Comparison of ENCODE assay signal across 1 cellular context in the genomic region with DNA sequence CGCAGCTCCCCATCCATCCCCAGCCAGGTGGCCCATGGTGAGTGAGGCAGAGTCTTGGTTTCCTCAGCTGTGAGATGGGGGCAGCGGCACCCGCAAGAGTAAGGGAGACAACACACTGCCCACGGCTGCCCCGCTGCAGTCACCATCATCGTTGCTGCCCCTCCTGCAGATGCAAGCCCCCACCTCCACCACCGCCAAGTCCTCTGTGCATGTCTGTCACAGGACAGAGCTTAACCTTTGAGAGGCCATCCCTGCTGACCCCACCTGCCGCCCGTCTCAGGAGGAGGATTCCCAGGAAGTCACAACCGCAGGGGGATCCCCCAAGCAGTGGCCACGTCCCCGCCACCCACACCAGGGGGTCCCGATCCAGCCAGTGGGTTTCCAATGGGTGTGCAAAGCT.
TF ChIP-seq lines count a peak whose summit lies in the region.

No MANE protein-coding gene starts in this region.

TF ChIP-seq in liver, 16 proteins besides CTCF, POLR2A, EP300 and RAD21:
- TF ChIP-seq HNF4A (conservative IDR thresholded peaks at IDR 0.05) (no peak), JUND (IDR thresholded peaks at IDR 0.05) (no peak), HNF4G (IDR thresholded peaks at IDR 0.05) (no peak)
- TF ChIP-seq, protein P1, sequence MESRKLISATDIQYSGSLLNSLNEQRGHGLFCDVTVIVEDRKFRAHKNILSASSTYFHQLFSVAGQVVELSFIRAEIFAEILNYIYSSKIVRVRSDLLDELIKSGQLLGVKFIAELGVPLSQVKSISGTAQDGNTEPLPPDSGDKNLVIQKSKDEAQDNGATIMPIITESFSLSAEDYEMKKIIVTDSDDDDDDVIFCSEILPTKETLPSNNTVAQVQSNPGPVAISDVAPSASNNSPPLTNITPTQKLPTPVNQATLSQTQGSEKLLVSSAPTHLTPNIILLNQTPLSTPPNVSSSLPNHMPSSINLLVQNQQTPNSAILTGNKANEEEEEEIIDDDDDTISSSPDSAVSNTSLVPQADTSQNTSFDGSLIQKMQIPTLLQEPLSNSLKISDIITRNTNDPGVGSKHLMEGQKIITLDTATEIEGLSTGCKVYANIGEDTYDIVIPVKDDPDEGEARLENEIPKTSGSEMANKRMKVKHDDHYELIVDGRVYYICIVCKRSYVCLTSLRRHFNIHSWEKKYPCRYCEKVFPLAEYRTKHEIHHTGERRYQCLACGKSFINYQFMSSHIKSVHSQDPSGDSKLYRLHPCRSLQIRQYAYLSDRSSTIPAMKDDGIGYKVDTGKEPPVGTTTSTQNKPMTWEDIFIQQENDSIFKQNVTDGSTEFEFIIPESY (IDR thresholded peaks at IDR 0.05) = no peak
